Comparison of ENCODE assay signal across 3 cellular contexts in genomic region chr7:123632808-123633207, GRCh38.
TF ChIP-seq lines count a peak whose summit lies in the region.

No MANE protein-coding gene starts in this region.

TF ChIP-seq in A549, 52 proteins besides CTCF, POLR2A, EP300 and RAD21:
- TF ChIP-seq ZC3H11A (IDR thresholded peaks at IDR 0.05): no peak
- TF ChIP-seq CBX8 (IDR thresholded peaks at IDR 0.05): no peak
- TF ChIP-seq MAFK (IDR thresholded peaks at IDR 0.05; ENCODE audit: partially characterized antibody): peak; percentile 73

TF ChIP-seq in K562, 482 proteins besides CTCF, POLR2A, EP300 and RAD21:
- TF ChIP-seq RNF2 (IDR thresholded peaks at IDR 0.05): no peak
- TF ChIP-seq MAFF (IDR thresholded peaks at IDR 0.05; ENCODE audit: low read length): peak; percentile 77
- peak; percentile 70 for TF ChIP-seq MAFK (IDR thresholded peaks at IDR 0.05; ENCODE audit: low read length)
- TF ChIP-seq THAP12 (CRISPR knock-in tag; IDR thresholded peaks at IDR 0.05): no peak
- no peak for TF ChIP-seq PCBP2 (IDR thresholded peaks at IDR 0.05; ENCODE audit: low read depth, low read length, poor library complexity, severe bottlenecking)
- peak; percentile 88 for TF ChIP-seq ZNF316 (IDR thresholded peaks at IDR 0.05)
- peak; percentile 66; the same call in 1 of the 2 replicates for TF ChIP-seq MAFG (tag; conservative IDR thresholded peaks at IDR 0.05)
- TF ChIP-seq C11orf30 (IDR thresholded peaks at IDR 0.05; ENCODE audit: low read depth): peak; percentile 71

TF ChIP-seq in endothelial cell of umbilical vein, 7 proteins besides CTCF, POLR2A, EP300 and RAD21:
- TF ChIP-seq POLR2AphosphoS5 (IDR thresholded peaks at IDR 0.05; ENCODE audit: insufficient read depth, low read depth, low read length): no peak
- TF ChIP-seq MAX (IDR thresholded peaks at IDR 0.05; ENCODE audit: insufficient read depth, insufficient read length): no peak
- TF ChIP-seq FOS (IDR thresholded peaks at IDR 0.05; ENCODE audit: borderline replicate concordance, insufficient read depth, low read length): no peak
- TF ChIP-seq MYC (IDR thresholded peaks at IDR 0.05; ENCODE audit: low read depth, low read length): no peak
- TF ChIP-seq GATA2 (IDR thresholded peaks at IDR 0.05; ENCODE audit: insufficient read depth, insufficient read length, low read depth, low read length): no peak
- TF ChIP-seq EZH2 (IDR thresholded peaks at IDR 0.05; ENCODE audit: borderline replicate concordance, low read depth, low read length, severe bottlenecking): no peak
- TF ChIP-seq JUN (IDR thresholded peaks at IDR 0.05; ENCODE audit: borderline replicate concordance, insufficient read depth, insufficient read length, low read depth): no peak
